ENCODE assay signal across 8 cellular contexts in genomic region chr11:104164028-104164520, GRCh38. TPM values are rescaled to one million over a fixed set of nuclear protein-coding genes. Genes with fewer than 3 reads are reported as not detected.
A peak's percentile ranks its signal among the peaks of the same experiment; 100 is the strongest.
DNase-seq lines count a peak whose midpoint lies in the region; ATAC-seq and TF ChIP-seq lines count a peak whose summit lies in the region.

TSS of gene PDGFD (minus strand) at chr11:104164147.

- DNase-seq in CD4-positive, CD25-positive, alpha-beta regulatory T cell = peak in 1 of 3 donors; percentile 13
- DNase-seq in GM19238 (ENCODE audit: insufficient read length, low spot score) (peak; percentile 20), NT2/D1 (ENCODE audit: low read depth, low spot score) (peak; percentile 74), ascending aorta (ENCODE audit: low spot score in 2 of 2) (peak; percentile 24 to 83), iPS DF 4.7 (ENCODE audit: extremely low read depth, low spot score) (peak; percentile 46), sigmoid colon (peak; percentile 72), HT-29 (ENCODE audit: low spot score) (no peak)

- peak within 1 kb of the TSS; percentile 70 for H3K9ac ChIP-seq in NT2/D1 (ENCODE audit: insufficient read length, low read depth)

- H3K4me1 Mint-ChIP-seq in CD4-positive, CD25-positive, alpha-beta regulatory T cell = peaks cover 0 to 3% (median 0%) of the 10 kb centered on the region in 4 donors

- peak; percentile 20 to 25 for ATAC-seq in CD4-positive, CD25-positive, alpha-beta regulatory T cell (ENCODE audit: low read depth in 2 of 2)
- ATAC-seq in HG03159 (IDR thresholded peaks at IDR 0.05; ENCODE audit: unreplicated experiment) = peak; percentile 98

- peak within 1 kb of the TSS in 2 of 4 donors; percentile 38 to 58 for H3K4me3 Mint-ChIP-seq in CD4-positive, CD25-positive, alpha-beta regulatory T cell

- H3K4me1 ChIP-seq in CD4-positive, CD25-positive, alpha-beta regulatory T cell (ENCODE audit: control insufficient read depth, insufficient read depth, low read length, poor library complexity, severe bottlenecking) = peaks cover 4% of the 10 kb centered on the region
- H3K4me1 ChIP-seq in NT2/D1 (ENCODE audit: insufficient read depth, insufficient read length) (no peaks in the 10 kb centered on the region), ascending aorta (no peaks in the 10 kb centered on the region), sigmoid colon (peaks cover 0 to 13% (median 9%) of the 10 kb centered on the region in 4 donors)

- peaks cover 15% of the 10 kb centered on the region for H3K27me3 Mint-ChIP-seq in CD4-positive, CD25-positive, alpha-beta regulatory T cell

- intact Hi-C loops in ascending aorta (cut with DNase I) = loop anchor here (5.0 kb wide), 1 partner anchor 482 kb away; no protein-coding TSS in a partner anchor
- intact Hi-C loops in sigmoid colon (cut with DNase I) = loop anchor here (5.0 kb wide), 1 partner anchor 482 kb away; no protein-coding TSS in a partner anchor

- H3K36me3 Mint-ChIP-seq in CD4-positive, CD25-positive, alpha-beta regulatory T cell = no peaks in the 10 kb centered on the region

- peaks cover 6% of the 10 kb centered on the region for H3K27me3 ChIP-seq in CD4-positive, CD25-positive, alpha-beta regulatory T cell (ENCODE audit: control insufficient read depth, insufficient read depth, low read length)
- H3K27me3 ChIP-seq in NT2/D1 (ENCODE audit: insufficient read depth, insufficient read length) (no peaks in the 10 kb centered on the region), ascending aorta (no peaks in the 10 kb centered on the region), sigmoid colon (peaks cover 0 to 6% (median 0%) of the 10 kb centered on the region in 3 donors)

- TF ChIP-seq CTCF in ascending aorta (IDR thresholded peaks at IDR 0.05) = peak; percentile 37 to 59 (median 39)
- no peak for TF ChIP-seq CTCF in sigmoid colon (IDR thresholded peaks at IDR 0.05)

- no peak for TF ChIP-seq EP300 in sigmoid colon (IDR thresholded peaks at IDR 0.05)

- H3K27ac Mint-ChIP-seq in CD4-positive, CD25-positive, alpha-beta regulatory T cell = no peak within 1 kb of the TSS

- no peaks in the 10 kb centered on the region for H3K36me3 ChIP-seq in CD4-positive, CD25-positive, alpha-beta regulatory T cell (ENCODE audit: control insufficient read depth, insufficient read depth, low read length)
- H3K36me3 ChIP-seq in NT2/D1 (ENCODE audit: insufficient read depth, insufficient read length, low read length) = no peaks in the 10 kb centered on the region
- no peaks in the 10 kb centered on the region for H3K36me3 ChIP-seq in ascending aorta
- no peaks in the 10 kb centered on the region for H3K36me3 ChIP-seq in sigmoid colon

- 1% methylated on average over 37 of the region's 37 CpGs for WGBS in sigmoid colon, 2 donors

- TF ChIP-seq POLR2A in sigmoid colon (IDR thresholded peaks at IDR 0.05) = no peak

- H3K9me3 ChIP-seq in CD4-positive, CD25-positive, alpha-beta regulatory T cell (ENCODE audit: control insufficient read depth in 2 of 2, low read length in 2 of 2) = no peaks in the 10 kb centered on the region
- H3K9me3 ChIP-seq in NT2/D1 (ENCODE audit: insufficient read depth, low read length) = no peaks in the 10 kb centered on the region
- no peaks in the 10 kb centered on the region for H3K9me3 ChIP-seq in ascending aorta
- H3K9me3 ChIP-seq in sigmoid colon = no peaks in the 10 kb centered on the region

- H3K9me3 Mint-ChIP-seq in CD4-positive, CD25-positive, alpha-beta regulatory T cell = peaks cover 0 to 1% (median 0%) of the 10 kb centered on the region in 7 donors

- H3K4me3 ChIP-seq in CD4-positive, CD25-positive, alpha-beta regulatory T cell (ENCODE audit: low read depth, low read length) = no peak within 1 kb of the TSS
- H3K4me3 ChIP-seq in NT2/D1 (ENCODE audit: insufficient read length, low read depth) (peak within 1 kb of the TSS; percentile 69), ascending aorta (peak within 1 kb of the TSS; percentile 83 to 84), sigmoid colon (peak within 1 kb of the TSS; percentile 14 to 50 (median 38))

- H3K27ac ChIP-seq in CD4-positive, CD25-positive, alpha-beta regulatory T cell (ENCODE audit: insufficient read depth, low read length, poor library complexity, severe bottlenecking) = no peak within 1 kb of the TSS
- H3K27ac ChIP-seq in ascending aorta = peak within 1 kb of the TSS; percentile 71 to 72
- H3K27ac ChIP-seq in sigmoid colon = peak within 1 kb of the TSS in 1 of 4 donors; percentile 7

RNA-seq across cellular contexts. Expression of gene PDGFD, which starts in this region (rescaled TPM):
- not detected for total RNA-seq in CD4-positive, CD25-positive, alpha-beta regulatory T cell
- polyA plus RNA-seq in CD4-positive, CD25-positive, alpha-beta regulatory T cell = under 1 TPM in 1 of 4 donors, not detected in 3; 0.05 TPM
- total RNA-seq in ascending aorta = 50.6 TPM
- total RNA-seq in sigmoid colon = 10 to 100 TPM in 2 of 4 donors, 1 to 10 TPM in 2; 7.9 to 11.6 (median 10.2) TPM
- polyA plus RNA-seq in sigmoid colon = 1 to 10 TPM in 2 of 3 donors, under 1 TPM in 1; 0.69 to 2.4 (median 2.1) TPM
- total RNA-seq in HT-29 (2014; rRNA removed; shearing (Covaris generic)) = not detected in 2 replicates

Comparison
In these comparisons a context has a peak if more than half of its experiments do, and no peak if none do; other contexts are left out.
1. Peak in ATAC-seq in CD4-positive, CD25-positive, alpha-beta regulatory T cell; RNA of the gene not detected or under 1 TPM.
2. CTCF ChIP-seq: peak in ascending aorta (3 of 3); none in sigmoid colon (0 of 4).